1 cellular context compared by ENCODE assay signal in the genomic region with DNA sequence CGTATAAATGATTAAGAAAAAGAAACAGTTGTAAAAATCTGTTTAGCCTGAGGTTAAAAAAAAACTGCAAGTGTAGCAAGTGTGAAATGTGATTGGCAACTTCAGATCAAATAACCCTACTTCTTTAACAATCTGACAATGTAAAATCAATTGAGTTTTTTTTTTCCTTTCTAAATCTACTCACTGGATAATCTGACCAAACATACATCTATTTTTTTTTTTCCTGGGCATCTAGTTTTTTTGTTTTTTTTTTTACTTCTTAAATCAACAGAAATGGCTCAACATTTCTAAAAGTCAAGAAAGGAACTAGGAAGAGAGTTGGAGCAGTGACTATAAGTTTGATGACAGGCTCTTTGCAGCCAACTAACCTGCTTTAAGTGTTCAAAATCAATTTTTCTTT.
TF ChIP-seq lines count a peak whose summit lies in the region.

No MANE protein-coding gene starts in this region.

TF ChIP-seq in WTC11, 78 proteins besides CTCF, POLR2A, EP300 and RAD21 (continued from another document):
- TF ChIP-seq, protein P1, sequence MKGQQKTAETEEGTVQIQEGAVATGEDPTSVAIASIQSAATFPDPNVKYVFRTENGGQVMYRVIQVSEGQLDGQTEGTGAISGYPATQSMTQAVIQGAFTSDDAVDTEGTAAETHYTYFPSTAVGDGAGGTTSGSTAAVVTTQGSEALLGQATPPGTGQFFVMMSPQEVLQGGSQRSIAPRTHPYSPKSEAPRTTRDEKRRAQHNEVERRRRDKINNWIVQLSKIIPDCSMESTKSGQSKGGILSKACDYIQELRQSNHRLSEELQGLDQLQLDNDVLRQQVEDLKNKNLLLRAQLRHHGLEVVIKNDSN (CRISPR knock-in tag; IDR thresholded peaks at IDR 0.05) = no peak
- TF ChIP-seq ATF1 (CRISPR knock-in tag; IDR thresholded peaks at IDR 0.05) (no peak), JAZF1 (CRISPR knock-in tag; IDR thresholded peaks at IDR 0.05) (no peak), IRF2 (CRISPR knock-in tag; IDR thresholded peaks at IDR 0.05; ENCODE audit: borderline replicate concordance, low read depth) (no peak), NR3C1 (CRISPR knock-in tag; conservative IDR thresholded peaks at IDR 0.05; ENCODE audit: low read depth) (no peak), ESRRA (CRISPR knock-in tag; IDR thresholded peaks at IDR 0.05; ENCODE audit: borderline replicate concordance) (no peak), ZNF219 (CRISPR knock-in tag; IDR thresholded peaks at IDR 0.05; ENCODE audit: borderline replicate concordance) (no peak)
- TF ChIP-seq, protein P2, sequence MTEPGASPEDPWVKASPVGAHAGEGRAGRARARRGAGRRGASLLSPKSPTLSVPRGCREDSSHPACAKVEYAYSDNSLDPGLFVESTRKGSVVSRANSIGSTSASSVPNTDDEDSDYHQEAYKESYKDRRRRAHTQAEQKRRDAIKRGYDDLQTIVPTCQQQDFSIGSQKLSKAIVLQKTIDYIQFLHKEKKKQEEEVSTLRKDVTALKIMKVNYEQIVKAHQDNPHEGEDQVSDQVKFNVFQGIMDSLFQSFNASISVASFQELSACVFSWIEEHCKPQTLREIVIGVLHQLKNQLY (CRISPR knock-in tag; IDR thresholded peaks at IDR 0.05) = no peak
- TF ChIP-seq, protein P3, sequence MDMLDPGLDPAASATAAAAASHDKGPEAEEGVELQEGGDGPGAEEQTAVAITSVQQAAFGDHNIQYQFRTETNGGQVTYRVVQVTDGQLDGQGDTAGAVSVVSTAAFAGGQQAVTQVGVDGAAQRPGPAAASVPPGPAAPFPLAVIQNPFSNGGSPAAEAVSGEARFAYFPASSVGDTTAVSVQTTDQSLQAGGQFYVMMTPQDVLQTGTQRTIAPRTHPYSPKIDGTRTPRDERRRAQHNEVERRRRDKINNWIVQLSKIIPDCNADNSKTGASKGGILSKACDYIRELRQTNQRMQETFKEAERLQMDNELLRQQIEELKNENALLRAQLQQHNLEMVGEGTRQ (CRISPR knock-in tag; IDR thresholded peaks at IDR 0.05) = no peak
- TF ChIP-seq, protein P4, sequence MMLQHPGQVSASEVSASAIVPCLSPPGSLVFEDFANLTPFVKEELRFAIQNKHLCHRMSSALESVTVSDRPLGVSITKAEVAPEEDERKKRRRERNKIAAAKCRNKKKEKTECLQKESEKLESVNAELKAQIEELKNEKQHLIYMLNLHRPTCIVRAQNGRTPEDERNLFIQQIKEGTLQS (CRISPR knock-in tag; conservative IDR thresholded peaks at IDR 0.05) = no peak
